ENCODE assay signal across 27 cellular contexts in genomic region chr7:45543470-45543869, GRCh38. TPM values are rescaled to one million over a fixed set of nuclear protein-coding genes. Genes with fewer than 3 reads are reported as not detected.
"Had no signal": no experiment of that assay in that cellular context is flagged by ENCODE, and none has a peak within 500 bp of the region (broad histone marks: within the 10 kb centered on the region; RNA-seq: fewer than 3 reads in every experiment).

No MANE protein-coding gene starts in this region.

- ATAC-seq: activated CD8-positive, alpha-beta memory T cell treated with anti-CD3 and anti-CD28 coated beads, Interleukin-2, amount 10 ng/mL, durations not matched to agents 7 days and 5 days; activated naive CD4-positive, alpha-beta T cell treated with anti-CD3 and anti-CD28 coated beads, Interleukin-2, amount 50 U/mL, for 72 hours; esophagus mucosa; left lung; lower lobe of right lung; naive thymus-derived CD8-positive, alpha-beta T cell; psoas muscle; stimulated activated effector memory CD8-positive, alpha-beta T cell treated with anti-CD3 and anti-CD28 coated beads, Interleukin-12 subunit alpha, Interleukin-12 subunit beta, amount 100 ng/mL, for 72 hours; WTC11 had no signal

- H3K4me1 Mint-ChIP-seq: activated CD4-positive, alpha-beta T cell treated with anti-CD3 and anti-CD28 coated beads, Interleukin-2, amount 10 ng/mL, durations not matched to agents 7 days and 5 days; naive thymus-derived CD8-positive, alpha-beta T cell; neural crest cell; stimulated activated effector memory CD8-positive, alpha-beta T cell treated with anti-CD3 and anti-CD28 coated beads, Interleukin-12 subunit alpha, Interleukin-12 subunit beta, amount 100 ng/mL, for 72 hours; WTC11 had no signal

- H3K4me3 Mint-ChIP-seq: activated CD4-positive, alpha-beta memory T cell treated with anti-CD3 and anti-CD28 coated beads, Interleukin-2, amount 10 ng/mL, durations not matched to agents 7 days and 5 days; activated CD4-positive, alpha-beta T cell treated with anti-CD3 and anti-CD28 coated beads, Interleukin-2, amount 10 ng/mL, durations not matched to agents 7 days and 5 days; activated CD8-positive, alpha-beta memory T cell treated with anti-CD3 and anti-CD28 coated beads, Interleukin-2, amount 10 ng/mL, durations not matched to agents 7 days and 5 days; naive thymus-derived CD8-positive, alpha-beta T cell; neural crest cell; stimulated activated effector memory CD8-positive, alpha-beta T cell treated with anti-CD3 and anti-CD28 coated beads, Interleukin-12 subunit alpha, Interleukin-12 subunit beta, amount 100 ng/mL, for 72 hours; stimulated activated naive CD8-positive, alpha-beta T cell treated with anti-CD3 and anti-CD28 coated beads, Interleukin-15, Interleukin-2, amounts not matched to agents 100 ng/mL and 50 ng/mL, for 24 hours; WTC11 had no signal

- H3K27ac Mint-ChIP-seq: activated CD4-positive, alpha-beta memory T cell treated with anti-CD3 and anti-CD28 coated beads, Interleukin-2, amount 10 ng/mL, durations not matched to agents 7 days and 5 days; activated CD4-positive, alpha-beta T cell treated with anti-CD3 and anti-CD28 coated beads, Interleukin-2, amount 10 ng/mL, durations not matched to agents 7 days and 5 days; activated CD8-positive, alpha-beta memory T cell treated with anti-CD3 and anti-CD28 coated beads, Interleukin-2, amount 10 ng/mL, durations not matched to agents 7 days and 5 days; activated naive CD4-positive, alpha-beta T cell treated with anti-CD3 and anti-CD28 coated beads, Interleukin-2, amount 50 U/mL, for 72 hours; activated T-helper 2 cell treated with anti-CD3 and anti-CD28 coated beads, Interferon-gamma antibody, Interleukin-2, Interleukin-4, amounts not matched to agents 10 μg/mL and 5 μg/mL and 100 μg/mL, durations not matched to agents 14 hours and 24 hours and 36 hours; naive thymus-derived CD8-positive, alpha-beta T cell; stimulated activated effector memory CD8-positive, alpha-beta T cell treated with anti-CD3 and anti-CD28 coated beads, Interleukin-12 subunit alpha, Interleukin-12 subunit beta, amount 100 ng/mL, for 72 hours; stimulated activated naive CD8-positive, alpha-beta T cell treated with anti-CD3 and anti-CD28 coated beads, Interleukin-15, Interleukin-2, amounts not matched to agents 100 ng/mL and 50 ng/mL, for 24 hours; WTC11 had no signal

- DNase-seq: activated CD4-positive, alpha-beta memory T cell treated with anti-CD3 and anti-CD28 coated beads, Interleukin-2, amount 10 ng/mL, durations not matched to agents 7 days and 5 days; activated CD4-positive, alpha-beta T cell treated with anti-CD3 and anti-CD28 coated beads for 1 hour; activated CD4-positive, alpha-beta T cell treated with anti-CD3 and anti-CD28 coated beads, Interleukin-2, amount 10 ng/mL, durations not matched to agents 7 days and 5 days; activated CD8-positive, alpha-beta memory T cell treated with anti-CD3 and anti-CD28 coated beads, Interleukin-2, amount 10 ng/mL, durations not matched to agents 7 days and 5 days; activated T-cell treated with anti-CD3 and anti-CD28 coated beads, Interleukin-2, amount 50 U/mL, for 48 hours; central memory CD4-positive, alpha-beta T cell; foreskin fibroblast; head of caudate nucleus; kidney glomerular epithelial cell; left lung; lower lobe of right lung; mesenchymal stem cell; naive thymus-derived CD8-positive, alpha-beta T cell; occipital lobe; psoas muscle; sigmoid colon; small intestine; stimulated activated CD4-positive, alpha-beta T cell treated with anti-CD3 and anti-CD28 coated beads, Interleukin-4, amount 100 ng/mL, for 24 hours; trophoblast cell; uterus had no signal

- H3K36me3 Mint-ChIP-seq: stimulated activated effector memory CD8-positive, alpha-beta T cell treated with anti-CD3 and anti-CD28 coated beads, Interleukin-12 subunit alpha, Interleukin-12 subunit beta, amount 100 ng/mL, for 72 hours had no signal

RNA-seq across cellular contexts. Expression of gene ADCY1, which starts 30.7 kb away (rescaled TPM):
- total RNA-seq: naive thymus-derived CD8-positive, alpha-beta T cell had no signal
